In the genomic region with DNA sequence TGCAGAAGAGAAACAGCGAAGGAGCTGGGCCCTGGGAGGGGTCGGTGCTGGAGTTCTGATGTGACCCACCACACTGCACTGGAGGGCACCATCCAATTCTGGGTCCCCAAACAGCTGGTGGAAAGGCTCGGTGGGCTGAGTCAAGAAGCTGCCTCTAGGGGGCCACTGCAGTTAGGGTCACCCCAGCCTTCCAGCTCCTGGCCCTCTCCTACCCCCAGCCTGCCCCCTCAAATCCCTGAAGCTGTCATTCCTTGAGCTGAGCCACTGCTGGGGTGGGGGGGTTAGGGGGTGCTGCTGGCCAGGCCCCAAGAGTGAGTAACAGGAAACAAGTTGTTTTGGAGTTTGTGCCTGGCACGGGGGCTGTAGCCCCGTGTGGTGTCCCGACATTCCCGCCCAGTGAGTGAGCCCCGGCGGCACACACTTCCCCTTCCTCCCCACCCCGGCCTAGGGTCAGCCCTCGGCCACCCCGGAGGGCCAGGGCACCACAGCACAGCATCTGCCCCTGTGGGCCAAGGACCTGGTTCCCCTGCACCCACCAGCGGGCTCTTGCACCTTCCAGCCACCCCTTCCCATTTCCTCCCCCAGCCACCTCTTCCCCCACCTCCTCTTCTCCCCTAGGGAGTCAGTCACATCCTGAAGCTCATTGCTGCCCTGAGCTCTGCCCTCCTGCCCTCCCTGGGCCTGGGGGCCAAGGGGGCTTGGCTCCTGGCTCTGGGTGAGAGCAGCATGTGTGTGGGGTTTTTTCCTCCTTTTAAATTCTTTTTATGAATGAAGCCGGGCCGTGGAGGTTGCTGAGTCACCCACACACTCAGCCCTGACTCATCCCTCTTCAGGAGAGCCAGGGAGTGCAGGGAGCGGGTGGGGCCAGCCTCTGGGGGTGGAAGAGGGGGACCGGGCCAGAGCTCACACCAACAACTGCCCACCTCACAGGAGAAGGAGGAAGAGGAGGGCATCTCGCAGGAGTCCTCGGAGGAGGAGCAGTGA, we compare ENCODE assay signal across 9 cellular contexts. TPM values are rescaled to one million over a fixed set of nuclear protein-coding genes. Genes with fewer than 3 reads are reported as not detected.
DNase-seq lines count a peak whose midpoint lies in the region; ATAC-seq and TF ChIP-seq lines count a peak whose summit lies in the region.
"Had no signal": no experiment of that assay in that cellular context is flagged by ENCODE, and none has a peak within 500 bp of the region (broad histone marks: within the 10 kb centered on the region; RNA-seq: fewer than 3 reads in every experiment).

No MANE protein-coding gene starts in this region.

- peaks cover 10% of the 10 kb centered on the region for H3K27me3 Mint-ChIP-seq in brain

- peak overlapping the region; percentile 93 for H3K27ac ChIP-seq in ACC112 (ENCODE audit: low read depth, low read length)
- H3K27ac ChIP-seq: pancreas had no signal

- ATAC-seq in HG03521 (IDR thresholded peaks at IDR 0.05; ENCODE audit: unreplicated experiment) = no peak

- peaks cover 34% of the 10 kb centered on the region for H3K79me2 ChIP-seq in ACC112 (ENCODE audit: control insufficient read depth, insufficient read depth, low read length, unreplicated experiment)

- peaks cover 62% of the 10 kb centered on the region for H3K4me1 Mint-ChIP-seq in brain

- peaks cover 14% of the 10 kb centered on the region; the same call in 1 of the 2 replicates for H3K36me3 ChIP-seq in ACC112 (ENCODE audit: insufficient read depth, low read length)
- H3K36me3 ChIP-seq: pancreas had no signal

- H3K27ac Mint-ChIP-seq in brain = peak overlapping the region in 3 of 5 experiments; percentile 62 to 94 (median 75)

- peaks cover 25% of the 10 kb centered on the region for H3K36me3 Mint-ChIP-seq in brain

- no peaks in the 10 kb centered on the region for H3K27me3 ChIP-seq in ACC112 (ENCODE audit: insufficient read depth, low read length)
- H3K27me3 ChIP-seq: pancreas had no signal

- peaks cover 77% of the 10 kb centered on the region for H3K4me1 ChIP-seq in ACC112 (ENCODE audit: control insufficient read depth, insufficient read depth, low read length, unreplicated experiment)
- H3K4me1 ChIP-seq: pancreas had no signal

- H3K9me3 Mint-ChIP-seq in brain = peaks cover 0 to 2% (median 0%) of the 10 kb centered on the region in 5 experiments

- DNase-seq in GM13976 (ENCODE audit: low spot score) = peak; percentile 36
- peak; percentile 74 for DNase-seq in SK-MEL-5 (ENCODE audit: low read depth, low spot score)
- DNase-seq in islet precursor cell = peak; percentile 97
- peak; percentile 50 to 61 for DNase-seq in stimulated activated CD4-positive, alpha-beta T cell treated with anti-CD3 and anti-CD28 coated beads, Interleukin-4, amount 100 ng/mL, for 48 hours (ENCODE audit: low read depth in 2 of 2)
- no peak for DNase-seq in NCI-H1417 (lab: John Stamatoyannopoulos, UW)

- TF ChIP-seq CTCF in GM13976 (IDR thresholded peaks at IDR 0.05; ENCODE audit: borderline replicate concordance, control extremely low read depth, extremely low read depth, insufficient read depth, missing control alignments) = peak; percentile 14
- peak in 1 of 2 experiments; percentile 14 for TF ChIP-seq CTCF in brain (conservative IDR thresholded peaks at IDR 0.05)

- peak overlapping the region; percentile 44 for H3K4me3 ChIP-seq in ACC112 (ENCODE audit: low read depth, low read length)
- H3K4me3 ChIP-seq: pancreas had no signal

- in situ Hi-C loops in GM13976 (cut with MboI; ENCODE audit: low sequenced_read_pairs, unreplicated experiment) (loop anchor here (10.0 kb wide), 2 partner anchors 49 to 171 kb away; no protein-coding TSS in a partner anchor), SK-MEL-5 (cut with HindIII; ENCODE audit: low pct_unique_long_range_greater_than_20kb, low sequenced_read_pairs) (no loop called here)

- no peak overlapping the region for H2AFZ ChIP-seq in ACC112 (ENCODE audit: low read length, unreplicated experiment)

- H3K4me3 Mint-ChIP-seq in brain = peak overlapping the region in 1 of 5 experiments; percentile 69

RNA-seq across cellular contexts. Expression of gene SMIM29, which starts 4.6 kb away (rescaled TPM):
- total RNA-seq in SK-MEL-5 (2014; rRNA removed; shearing (Covaris generic)) = 63.5 and 66.6 TPM in 2 replicates
- polyA plus RNA-seq in SK-MEL-5 (2015; cell fraction: cytosol; rRNA removed) = 79.0 TPM in 2 replicates
- polyA plus RNA-seq in SK-MEL-5 (2015; cell fraction: nucleus; rRNA removed) = 60.7 and 67.5 TPM in 2 replicates
- polyA plus RNA-seq in brain (ENCODE audit: insufficient read depth, low read depth, low replicate concordance) = 92.4 TPM

RNA-seq across cellular contexts. Expression of gene HMGA1, which starts 7.5 kb away (rescaled TPM):
- 129 and 131 TPM in 2 replicates for total RNA-seq in SK-MEL-5 (2014; rRNA removed; shearing (Covaris generic))
- 247 and 259 TPM in 2 replicates for polyA plus RNA-seq in SK-MEL-5 (2015; cell fraction: cytosol; rRNA removed)
- polyA plus RNA-seq in SK-MEL-5 (2015; cell fraction: nucleus; rRNA removed) = 74.9 and 91.1 TPM in 2 replicates
- 93.9 TPM for polyA plus RNA-seq in brain (ENCODE audit: insufficient read depth, low read depth, low replicate concordance)

Comparison
In these comparisons a context has a peak if more than half of its experiments do, and no peak if none do; other contexts are left out.
1. DNase-seq: peak in GM13976 (single experiment), SK-MEL-5 (single experiment), islet precursor cell (single experiment) and stimulated activated CD4-positive, alpha-beta T cell treated with anti-CD3 and anti-CD28 coated beads, Interleukin-4, amount 100 ng/mL, for 48 hours (2 of 2); none in NCI-H1417 (0 of 3).